Comparison of ENCODE assay signal across 8 cellular contexts in genomic region chr14:59871166-59871495, GRCh38. TPM values are rescaled to one million over a fixed set of nuclear protein-coding genes. Genes with fewer than 3 reads are reported as not detected.
DNase-seq lines count a peak whose midpoint lies in the region; ATAC-seq and TF ChIP-seq lines count a peak whose summit lies in the region.

No MANE protein-coding gene starts in this region.

- H4K20me1 ChIP-seq in DND-41 (ENCODE audit: insufficient read depth, low read length) (no peaks in the 10 kb centered on the region), Loucy (ENCODE audit: insufficient read depth, low read length, poor library complexity, severe bottlenecking) (no peaks in the 10 kb centered on the region)

- H3K27ac ChIP-seq in DND-41 (ENCODE audit: low read length) (no peak overlapping the region), parathyroid adenoma (peak overlapping the region; percentile 86)

- H3K4me1 ChIP-seq in DND-41 (ENCODE audit: insufficient read depth, low read length) (no peaks in the 10 kb centered on the region), Loucy (ENCODE audit: insufficient read depth, low read length, poor library complexity, severe bottlenecking) (peaks cover 7% of the 10 kb centered on the region), parathyroid adenoma (no peaks in the 10 kb centered on the region)

- no peaks in the 10 kb centered on the region for H3F3A ChIP-seq in Loucy (ENCODE audit: low read depth)

- H3K9me3 ChIP-seq in DND-41 (ENCODE audit: insufficient read depth, low read length, severe bottlenecking) (no peaks in the 10 kb centered on the region), Loucy (ENCODE audit: insufficient read depth, low read depth, low read length) (no peaks in the 10 kb centered on the region), parathyroid adenoma (ENCODE audit: control insufficient read depth, low read length) (no peaks in the 10 kb centered on the region)

- H3K9me2 ChIP-seq in Loucy (replicated peaks; ENCODE audit: low read depth, low read length) = no peaks in the 10 kb centered on the region

- H2AFZ ChIP-seq in DND-41 (ENCODE audit: low read depth, low read length) = no peak overlapping the region
- H2AFZ ChIP-seq in Loucy (ENCODE audit: low read length) = peak overlapping the region; percentile 94
- H2AFZ ChIP-seq in parathyroid adenoma = peak overlapping the region; percentile 96

- TF ChIP-seq CTCF in DND-41 (IDR thresholded peaks at IDR 0.05; ENCODE audit: borderline replicate concordance, extremely low read depth, low read length, poor library complexity, severe bottlenecking) (no peak), Loucy (conservative IDR thresholded peaks at IDR 0.05; ENCODE audit: low read length) (no peak), epithelial cell of proximal tubule (conservative IDR thresholded peaks at IDR 0.05; ENCODE audit: low read depth, low read length) (no peak), parathyroid adenoma (IDR thresholded peaks at IDR 0.05) (no peak)

- H3K4me3 ChIP-seq in DND-41 (ENCODE audit: low read depth in 1 of 2, low read length in 2 of 2) = no peak overlapping the region
- H3K4me3 ChIP-seq in Loucy (ENCODE audit: low read length, poor library complexity, severe bottlenecking) = peak overlapping the region; percentile 76
- H3K4me3 ChIP-seq in epithelial cell of proximal tubule (ENCODE audit: low read depth, low read length) = peak overlapping the region; percentile 58
- H3K4me3 ChIP-seq in parathyroid adenoma (ENCODE audit: low read depth, low read length) = peak overlapping the region; percentile 73

- DNase-seq in DND-41 = no peak
- DNase-seq in epithelial cell of proximal tubule (ENCODE audit: low read depth) = no peak
- DNase-seq in NCI-H2196 treated with DMSO at 0.1 percent for 48 hours (lab: John Stamatoyannopoulos, UW; ENCODE audit: unreplicated experiment) = no peak
- no peak for DNase-seq in 8988T
- DNase-seq in NCI-H526 (lab: John Stamatoyannopoulos, UW) = no peak
- DNase-seq in kidney glomerular epithelial cell (lab: John Stamatoyannopoulos, UW) = no peak

- ATAC-seq in DND-41 (ENCODE audit: insufficient read depth, low read depth) = no peak

- no peaks in the 10 kb centered on the region for H3K36me3 ChIP-seq in DND-41 (ENCODE audit: insufficient read depth, low read length)
- H3K36me3 ChIP-seq in Loucy (ENCODE audit: insufficient read depth, low read length) = no peaks in the 10 kb centered on the region
- no peaks in the 10 kb centered on the region for H3K36me3 ChIP-seq in parathyroid adenoma (ENCODE audit: control insufficient read depth, insufficient read depth, low read length)

- H3K4me2 ChIP-seq in DND-41 (ENCODE audit: insufficient read depth, low read length) (peak overlapping the region; percentile 45; the same call in 1 of the 2 replicates), Loucy (ENCODE audit: low read depth, low read length, poor library complexity, severe bottlenecking) (peak overlapping the region; percentile 99), parathyroid adenoma (ENCODE audit: low read length) (peak overlapping the region; percentile 93)

- no peaks in the 10 kb centered on the region for H3K79me2 ChIP-seq in DND-41 (ENCODE audit: insufficient read depth, low read length)
- H3K79me2 ChIP-seq in Loucy (ENCODE audit: insufficient read depth, low read length) = no peaks in the 10 kb centered on the region
- H3K79me2 ChIP-seq in parathyroid adenoma = no peaks in the 10 kb centered on the region

- H3K27me3 ChIP-seq in DND-41 (ENCODE audit: insufficient read depth, low read length, poor library complexity) (peaks cover 9% of the 10 kb centered on the region), Loucy (ENCODE audit: insufficient read depth, low read length, poor library complexity, severe bottlenecking) (peaks cover 14% of the 10 kb centered on the region), parathyroid adenoma (ENCODE audit: control insufficient read depth, insufficient read depth, low read length) (no peaks in the 10 kb centered on the region)

- H3K9ac ChIP-seq in DND-41 (ENCODE audit: low read depth, low read length) (no peak overlapping the region), Loucy (ENCODE audit: low read depth, low read length, poor library complexity, severe bottlenecking) (peak overlapping the region; percentile 61), parathyroid adenoma (peak overlapping the region; percentile 22)

RNA-seq across cellular contexts. Expression of gene RTN1, which starts 0.6 kb away (rescaled TPM):
- total RNA-seq in epithelial cell of proximal tubule = 0.35 and 0.51 TPM in 2 replicates

RNA-seq across cellular contexts. Expression of gene LRRC9, which starts 48.8 kb away (rescaled TPM):
- total RNA-seq in epithelial cell of proximal tubule = 0.23 TPM in 1 of 2 replicates, not detected in the other

Comparison
In these comparisons a context has a peak if more than half of its experiments do, and no peak if none do; other contexts are left out.
1. H3K4me2 ChIP-seq: peak in every context shown above with its lines; median percentile 99 in Loucy; 93 in parathyroid adenoma; 45 in DND-41.
2. H3K4me3 ChIP-seq: peak in Loucy (single experiment), epithelial cell of proximal tubule (single experiment) and parathyroid adenoma (single experiment); none in DND-41 (0 of 2).